17 cellular contexts compared by ENCODE assay signal in the genomic region with DNA sequence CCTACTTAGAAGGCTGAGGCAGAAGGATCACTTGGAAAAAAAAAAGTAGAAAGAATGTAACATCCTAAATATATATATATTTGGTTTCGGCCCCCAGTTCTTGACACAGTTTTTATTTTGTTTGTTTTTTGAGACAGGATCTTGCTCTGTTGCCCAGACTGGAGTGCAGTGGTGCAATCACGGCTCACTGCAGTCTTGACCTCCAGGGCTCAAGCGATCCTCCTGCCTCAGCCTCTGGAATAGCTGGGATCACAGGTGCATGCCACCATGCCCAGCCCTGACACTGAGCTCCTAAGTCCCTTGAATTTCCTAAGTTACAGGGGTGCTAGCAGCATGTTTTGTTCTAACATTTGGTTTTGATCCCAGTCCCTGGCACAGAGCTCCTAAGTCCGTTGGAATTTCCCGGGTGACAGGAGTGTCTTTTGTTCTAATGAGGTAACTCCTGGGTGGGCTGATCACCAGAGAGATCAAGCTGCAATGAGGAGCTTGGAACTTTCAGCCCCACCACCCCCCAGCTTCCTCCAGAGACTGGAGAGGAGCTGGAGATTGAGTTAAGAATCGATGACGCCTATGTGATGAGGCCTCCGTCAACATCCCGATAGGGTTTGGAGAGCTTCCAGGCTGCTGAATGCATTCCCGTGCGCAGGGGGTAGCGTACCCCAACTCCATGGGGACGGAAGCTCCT. TPM values are rescaled to one million over a fixed set of nuclear protein-coding genes. Genes with fewer than 3 reads are reported as not detected.
DNase-seq lines count a peak whose midpoint lies in the region; ATAC-seq and TF ChIP-seq lines count a peak whose summit lies in the region.
"Had no signal": no experiment of that assay in that cellular context is flagged by ENCODE, and none has a peak within 500 bp of the region (broad histone marks: within the 10 kb centered on the region; RNA-seq: fewer than 3 reads in every experiment).

No MANE protein-coding gene starts in this region.

- no peaks in the 10 kb centered on the region for H3K9me3 Mint-ChIP-seq in WTC11
- no peaks in the 10 kb centered on the region for H3K9me3 Mint-ChIP-seq in activated T-cell treated with anti-CD3 and anti-CD28 coated beads, Interleukin-2, amount 50 U/mL, for 24 hours
- H3K9me3 Mint-ChIP-seq in activated CD4-positive, alpha-beta T cell treated with anti-CD3 and anti-CD28 coated beads, Interleukin-2, amount 10 ng/mL, durations not matched to agents 7 days and 5 days: no peaks in the 10 kb centered on the region
- H3K9me3 Mint-ChIP-seq: CD4-positive, alpha-beta memory T cell had no signal

- intact Hi-C loops in spleen (cut with DNase I; ENCODE audit: low total_unique reads): no loop called here

- no peaks in the 10 kb centered on the region for H3K36me3 Mint-ChIP-seq in WTC11
- H3K36me3 Mint-ChIP-seq in activated T-cell treated with anti-CD3 and anti-CD28 coated beads, Interleukin-2, amount 50 U/mL, for 24 hours (ENCODE audit: low read depth): no peaks in the 10 kb centered on the region
- no peaks in the 10 kb centered on the region for H3K36me3 Mint-ChIP-seq in activated CD4-positive, alpha-beta T cell treated with anti-CD3 and anti-CD28 coated beads, Interleukin-2, amount 10 ng/mL, durations not matched to agents 7 days and 5 days (ENCODE audit: low read depth)
- H3K36me3 Mint-ChIP-seq: CD4-positive, alpha-beta memory T cell had no signal

- H3K4me3 ChIP-seq in HEK293 (ENCODE audit: low read depth, low read length): no peak overlapping the region
- H3K4me3 ChIP-seq in right atrium auricular region: no peak overlapping the region
- no peak overlapping the region for H3K4me3 ChIP-seq in spleen
- H3K4me3 ChIP-seq: HAP-1 had no signal

- CTCF ChIA-PET in HEK293 (lab: Yijun Ruan, JAX) (interaction anchor here (0.6 to 14.2 kb wide), 9 partner anchors 9 to 365 kb away, joined by 3 to 175 read pairs (median 4); a partner anchor contains a TSS), WTC11 (lab: Charles Lee) (interaction anchor here (0.9 to 3.5 kb wide), 5 partner anchors 9 to 232 kb away, joined by 3 to 19 read pairs (median 6); no protein-coding TSS in a partner anchor)
- CTCF ChIA-PET in activated CD4-positive, alpha-beta T cell treated with anti-CD3 and anti-CD28 coated beads, Interleukin-2, amount 10 ng/mL, durations not matched to agents 7 days and 5 days (lab: Charles Lee): interaction anchor here (0.6 to 1.2 kb wide), 4 partner anchors 9 to 437 kb away, joined by 3 to 7 read pairs (median 4); no protein-coding TSS in a partner anchor

- DNase-seq in WTC11 (ENCODE audit: low spot score) (no peak), right atrium auricular region (ENCODE audit: low spot score) (no peak), spleen (peak; percentile 33)
- no peak for DNase-seq in activated T-cell treated with anti-CD3 and anti-CD28 coated beads, Interleukin-2, amount 50 U/mL, for 24 hours
- DNase-seq in activated CD4-positive, alpha-beta T cell treated with anti-CD3 and anti-CD28 coated beads, Interleukin-2, amount 10 ng/mL, durations not matched to agents 7 days and 5 days: no peak
- DNase-seq: CD4-positive, alpha-beta memory T cell; DMS79; NCI-H1436; NCI-H2029; NCI-H2171; NCI-H446 treated with DMSO at 0.1 percent for 48 hours; NCI-H748 treated with DMSO at 0.1 percent for 48 hours; OCI-M1 had no signal

- 79 to 94% (median 89%) methylated on average over 13 of the region's 13 CpGs for WGBS in spleen, 5 donors

- TF ChIP-seq POLR2A in spleen (IDR thresholded peaks at IDR 0.05): no peak

- H3K4me1 Mint-ChIP-seq in WTC11: peaks cover 19% of the 10 kb centered on the region
- peaks cover 5% of the 10 kb centered on the region for H3K4me1 Mint-ChIP-seq in activated T-cell treated with anti-CD3 and anti-CD28 coated beads, Interleukin-2, amount 50 U/mL, for 24 hours (ENCODE audit: low read depth)
- peaks cover 8% of the 10 kb centered on the region for H3K4me1 Mint-ChIP-seq in activated CD4-positive, alpha-beta T cell treated with anti-CD3 and anti-CD28 coated beads, Interleukin-2, amount 10 ng/mL, durations not matched to agents 7 days and 5 days

- H3K9me3 ChIP-seq in HEK293 (ENCODE audit: control insufficient read depth, insufficient read depth, low read depth, low read length) (no peaks in the 10 kb centered on the region), right atrium auricular region (no peaks in the 10 kb centered on the region), spleen (no peaks in the 10 kb centered on the region)
- H3K9me3 ChIP-seq: HAP-1 had no signal

- peaks cover 11% of the 10 kb centered on the region for H3K4me1 ChIP-seq in HEK293 (ENCODE audit: control insufficient read depth, insufficient read depth, low read length)
- H3K4me1 ChIP-seq in right atrium auricular region: peaks cover 0 to 100% of the 10 kb centered on the region in 2 donors
- H3K4me1 ChIP-seq in spleen: peaks cover 15 to 97% (median 48%) of the 10 kb centered on the region in 6 donors
- H3K4me1 ChIP-seq: HAP-1 had no signal

- H3K27me3 ChIP-seq in right atrium auricular region: no peaks in the 10 kb centered on the region
- no peaks in the 10 kb centered on the region for H3K27me3 ChIP-seq in spleen (replicated peaks in 1 of 7)

- H3K36me3 ChIP-seq in HEK293 (ENCODE audit: control insufficient read depth in 2 of 2, insufficient read depth in 1 of 2, low read length in 2 of 2) (peaks cover 0 to 22% of the 10 kb centered on the region in 2 experiments; a peak in 2 of 3 replicates), right atrium auricular region (peaks cover 9% of the 10 kb centered on the region), spleen (peaks cover 0 to 9% (median 0%) of the 10 kb centered on the region in 6 donors)
- H3K36me3 ChIP-seq: HAP-1 had no signal

- no peak for TF ChIP-seq CTCF in HEK293 (tag by site-specific recombination; IDR thresholded peaks at IDR 0.05)
- no peak for TF ChIP-seq CTCF in WTC11 (IDR thresholded peaks at IDR 0.05)
- no peak for TF ChIP-seq CTCF in right atrium auricular region (IDR thresholded peaks at IDR 0.05)
- no peak for TF ChIP-seq CTCF in spleen (IDR thresholded peaks at IDR 0.05 in 8 of 11, conservative IDR thresholded peaks at IDR 0.05 in 3 of 11)

- no peak overlapping the region for H3K4me3 Mint-ChIP-seq in WTC11
- no peak overlapping the region for H3K4me3 Mint-ChIP-seq in activated T-cell treated with anti-CD3 and anti-CD28 coated beads, Interleukin-2, amount 50 U/mL, for 24 hours
- H3K4me3 Mint-ChIP-seq in activated CD4-positive, alpha-beta T cell treated with anti-CD3 and anti-CD28 coated beads, Interleukin-2, amount 10 ng/mL, durations not matched to agents 7 days and 5 days: no peak overlapping the region
- H3K4me3 Mint-ChIP-seq: B cell; CD4-positive, alpha-beta memory T cell had no signal

- H3K27ac ChIP-seq in HEK293 (ENCODE audit: extremely low read depth, low read depth, low read length): no peak overlapping the region
- peak overlapping the region; percentile 93 to 98 for H3K27ac ChIP-seq in right atrium auricular region
- peak overlapping the region in 4 of 8 donors; percentile 22 to 85 (median 28) for H3K27ac ChIP-seq in spleen

- no peaks in the 10 kb centered on the region for H3K27me3 Mint-ChIP-seq in WTC11 (ENCODE audit: low read depth)
- no peaks in the 10 kb centered on the region for H3K27me3 Mint-ChIP-seq in activated T-cell treated with anti-CD3 and anti-CD28 coated beads, Interleukin-2, amount 50 U/mL, for 24 hours
- H3K27me3 Mint-ChIP-seq in activated CD4-positive, alpha-beta T cell treated with anti-CD3 and anti-CD28 coated beads, Interleukin-2, amount 10 ng/mL, durations not matched to agents 7 days and 5 days: no peaks in the 10 kb centered on the region
- H3K27me3 Mint-ChIP-seq: CD4-positive, alpha-beta memory T cell had no signal

- ATAC-seq in WTC11: no peak
- no peak for ATAC-seq in GM19351 (IDR thresholded peaks at IDR 0.05; ENCODE audit: unreplicated experiment)

- POLR2A ChIA-PET in HEK293 (lab: Yijun Ruan, JAX) (interaction anchor here (0.9 to 2.1 kb wide), 2 partner anchors 9 to 28 kb away, joined by 3 to 6 read pairs; no protein-coding TSS in a partner anchor), WTC11 (lab: Charles Lee) (interaction anchor here (1.5 kb wide), 1 partner anchor 21 kb away, joined by 4 read pairs; no protein-coding TSS in a partner anchor)
- POLR2A ChIA-PET in activated CD4-positive, alpha-beta T cell treated with anti-CD3 and anti-CD28 coated beads, Interleukin-2, amount 10 ng/mL, durations not matched to agents 7 days and 5 days (lab: Charles Lee): no interaction called here

- H3K27ac Mint-ChIP-seq in WTC11: no peak overlapping the region
- no peak overlapping the region for H3K27ac Mint-ChIP-seq in activated T-cell treated with anti-CD3 and anti-CD28 coated beads, Interleukin-2, amount 50 U/mL, for 24 hours
- H3K27ac Mint-ChIP-seq in activated CD4-positive, alpha-beta T cell treated with anti-CD3 and anti-CD28 coated beads, Interleukin-2, amount 10 ng/mL, durations not matched to agents 7 days and 5 days: no peak overlapping the region
- H3K27ac Mint-ChIP-seq: B cell; CD4-positive, alpha-beta memory T cell had no signal

RNA-seq across cellular contexts. Expression of a gene that starts 20.0 kb away (rescaled TPM):
- 46.5 to 53.7 TPM (median 48.2 TPM) in 3 replicates for total RNA-seq in WTC11 (2021)
- total RNA-seq in right atrium auricular region: 100 to 1,000 TPM; 440 to 644 TPM
- 100 to 1,000 TPM in 6 of 7 donors, 10 to 100 TPM in 1; 89.4 to 172 (median 121) TPM for total RNA-seq in spleen
- polyA plus RNA-seq in spleen: 10 to 100 TPM; 37.8 to 66.2 (median 48.7) TPM
- total RNA-seq in activated CD4-positive, alpha-beta T cell treated with anti-CD3 and anti-CD28 coated beads, Interleukin-2, amount 10 ng/mL, durations not matched to agents 7 days and 5 days: 10 to 100 TPM; 25.7 to 27.3 TPM

RNA-seq across cellular contexts. Expression of a gene that starts 35.7 kb away (rescaled TPM):
- total RNA-seq in WTC11 (2021) (20.3 to 23.8 TPM (median 21.6 TPM) in 3 replicates), right atrium auricular region (10 to 100 TPM; 35.0 to 37.4 TPM), spleen (10 to 100 TPM; 21.2 to 54.3 (median 38.6) TPM)
- 10 to 100 TPM; 21.4 to 37.3 (median 32.7) TPM for polyA plus RNA-seq in spleen
- 10 to 100 TPM; 42.9 to 51.3 TPM for total RNA-seq in activated CD4-positive, alpha-beta T cell treated with anti-CD3 and anti-CD28 coated beads, Interleukin-2, amount 10 ng/mL, durations not matched to agents 7 days and 5 days

RNA-seq across cellular contexts. Expression of a gene that starts 35.9 kb away (rescaled TPM):
- total RNA-seq in WTC11 (2021) (43.3 to 48.5 TPM (median 48.3 TPM) in 3 replicates), right atrium auricular region (10 to 100 TPM; 22.6 to 26.8 TPM), spleen (10 to 100 TPM; 35.8 to 53.4 (median 49.1) TPM)
- polyA plus RNA-seq in spleen: 10 to 100 TPM; 54.7 to 72.7 (median 57.0) TPM
- 10 to 100 TPM; 33.0 to 35.7 TPM for total RNA-seq in activated CD4-positive, alpha-beta T cell treated with anti-CD3 and anti-CD28 coated beads, Interleukin-2, amount 10 ng/mL, durations not matched to agents 7 days and 5 days

RNA-seq across cellular contexts. Expression of a gene that starts 46.4 kb away (rescaled TPM):
- total RNA-seq in WTC11 (2021): 355 to 410 TPM (median 407 TPM) in 3 replicates
- 100 to 1,000 TPM in 1 of 2 donors, 10 to 100 TPM in 1; 78.3 to 135 TPM for total RNA-seq in right atrium auricular region
- 100 to 1,000 TPM; 181 to 239 (median 202) TPM for total RNA-seq in spleen
- polyA plus RNA-seq in spleen: 100 to 1,000 TPM; 159 to 189 (median 161) TPM
- total RNA-seq in activated CD4-positive, alpha-beta T cell treated with anti-CD3 and anti-CD28 coated beads, Interleukin-2, amount 10 ng/mL, durations not matched to agents 7 days and 5 days: 100 to 1,000 TPM; 398 to 443 TPM

RNA-seq across cellular contexts. Expression of a gene that starts 47.2 kb away (rescaled TPM):
- total RNA-seq in WTC11 (2021): 16.6 to 26.4 TPM (median 24.1 TPM) in 3 replicates
- total RNA-seq in right atrium auricular region: 10 to 100 TPM; 24.8 to 29.3 TPM
- total RNA-seq in spleen: 10 to 100 TPM; 22.8 to 45.4 (median 35.3) TPM
- polyA plus RNA-seq in spleen: 10 to 100 TPM in 1 of 3 donors, 1 to 10 TPM in 2; 6.9 to 11.3 (median 7.8) TPM
- 10 to 100 TPM; 21.8 to 27.7 TPM for total RNA-seq in activated CD4-positive, alpha-beta T cell treated with anti-CD3 and anti-CD28 coated beads, Interleukin-2, amount 10 ng/mL, durations not matched to agents 7 days and 5 days
